ENCODE assay signal across 2 cellular contexts in genomic region chr7:129501760-129502707, GRCh38.
TF ChIP-seq lines count a peak whose summit lies in the region.

Gene SMKR1, plus strand, starts transcription at chr7:129502531. Its CDS starts 294 bp downstream, at chr7:129502825.

TF ChIP-seq in GM23338, 12 proteins besides CTCF, POLR2A, EP300 and RAD21 (continued from another document):
- no peak for TF ChIP-seq ZNF462 (CRISPR knock-in tag; IDR thresholded peaks at IDR 0.05)
- TF ChIP-seq ETS1 (IDR thresholded peaks at IDR 0.05), result no peak
- no peak for TF ChIP-seq EZH2 (IDR thresholded peaks at IDR 0.05; ENCODE audit: low read depth, unreplicated experiment)
- TF ChIP-seq STAT1 (IDR thresholded peaks at IDR 0.05; ENCODE audit: unreplicated experiment), result no peak
- TF ChIP-seq EZH2phosphoT487 (IDR thresholded peaks at IDR 0.05; ENCODE audit: unreplicated experiment), result no peak
- TF ChIP-seq JUNB (IDR thresholded peaks at IDR 0.05; ENCODE audit: unreplicated experiment), result no peak
- TF ChIP-seq POLR2AphosphoS5 (IDR thresholded peaks at IDR 0.05; ENCODE audit: low read depth), result no peak
- TF ChIP-seq ZNF114 (CRISPR knock-in tag; IDR thresholded peaks at IDR 0.05), result no peak
- no peak for TF ChIP-seq REST (IDR thresholded peaks at IDR 0.05; ENCODE audit: unreplicated experiment)

TF ChIP-seq in SK-N-SH, 30 proteins besides CTCF, POLR2A, EP300 and RAD21 (continued from another document):
- TF ChIP-seq, protein P1, sequence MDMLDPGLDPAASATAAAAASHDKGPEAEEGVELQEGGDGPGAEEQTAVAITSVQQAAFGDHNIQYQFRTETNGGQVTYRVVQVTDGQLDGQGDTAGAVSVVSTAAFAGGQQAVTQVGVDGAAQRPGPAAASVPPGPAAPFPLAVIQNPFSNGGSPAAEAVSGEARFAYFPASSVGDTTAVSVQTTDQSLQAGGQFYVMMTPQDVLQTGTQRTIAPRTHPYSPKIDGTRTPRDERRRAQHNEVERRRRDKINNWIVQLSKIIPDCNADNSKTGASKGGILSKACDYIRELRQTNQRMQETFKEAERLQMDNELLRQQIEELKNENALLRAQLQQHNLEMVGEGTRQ (IDR thresholded peaks at IDR 0.05; ENCODE audit: borderline replicate concordance, low read depth, low read length), result no peak
- no peak for TF ChIP-seq TEAD4 (IDR thresholded peaks at IDR 0.05; ENCODE audit: borderline replicate concordance, insufficient read depth)
- TF ChIP-seq RFX5 (IDR thresholded peaks at IDR 0.05; ENCODE audit: low read length), result peak; percentile 54
- TF ChIP-seq, protein P2, sequence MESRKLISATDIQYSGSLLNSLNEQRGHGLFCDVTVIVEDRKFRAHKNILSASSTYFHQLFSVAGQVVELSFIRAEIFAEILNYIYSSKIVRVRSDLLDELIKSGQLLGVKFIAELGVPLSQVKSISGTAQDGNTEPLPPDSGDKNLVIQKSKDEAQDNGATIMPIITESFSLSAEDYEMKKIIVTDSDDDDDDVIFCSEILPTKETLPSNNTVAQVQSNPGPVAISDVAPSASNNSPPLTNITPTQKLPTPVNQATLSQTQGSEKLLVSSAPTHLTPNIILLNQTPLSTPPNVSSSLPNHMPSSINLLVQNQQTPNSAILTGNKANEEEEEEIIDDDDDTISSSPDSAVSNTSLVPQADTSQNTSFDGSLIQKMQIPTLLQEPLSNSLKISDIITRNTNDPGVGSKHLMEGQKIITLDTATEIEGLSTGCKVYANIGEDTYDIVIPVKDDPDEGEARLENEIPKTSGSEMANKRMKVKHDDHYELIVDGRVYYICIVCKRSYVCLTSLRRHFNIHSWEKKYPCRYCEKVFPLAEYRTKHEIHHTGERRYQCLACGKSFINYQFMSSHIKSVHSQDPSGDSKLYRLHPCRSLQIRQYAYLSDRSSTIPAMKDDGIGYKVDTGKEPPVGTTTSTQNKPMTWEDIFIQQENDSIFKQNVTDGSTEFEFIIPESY (IDR thresholded peaks at IDR 0.05; ENCODE audit: borderline replicate concordance, low read depth), result no peak
- TF ChIP-seq MXI1 (IDR thresholded peaks at IDR 0.05; ENCODE audit: low read depth, low read length), result peak; percentile 98
- no peak; the same call in 1 of the 2 replicates for TF ChIP-seq SIN3A (IDR thresholded peaks at IDR 0.05; ENCODE audit: borderline replicate concordance, low read depth, low read length)
- no peak for TF ChIP-seq POLR2AphosphoS5 (IDR thresholded peaks at IDR 0.05; ENCODE audit: low read depth, low read length)
- TF ChIP-seq NRF1 (IDR thresholded peaks at IDR 0.05; ENCODE audit: low read depth, low read length), result peak; percentile 57
- TF ChIP-seq, protein P3, sequence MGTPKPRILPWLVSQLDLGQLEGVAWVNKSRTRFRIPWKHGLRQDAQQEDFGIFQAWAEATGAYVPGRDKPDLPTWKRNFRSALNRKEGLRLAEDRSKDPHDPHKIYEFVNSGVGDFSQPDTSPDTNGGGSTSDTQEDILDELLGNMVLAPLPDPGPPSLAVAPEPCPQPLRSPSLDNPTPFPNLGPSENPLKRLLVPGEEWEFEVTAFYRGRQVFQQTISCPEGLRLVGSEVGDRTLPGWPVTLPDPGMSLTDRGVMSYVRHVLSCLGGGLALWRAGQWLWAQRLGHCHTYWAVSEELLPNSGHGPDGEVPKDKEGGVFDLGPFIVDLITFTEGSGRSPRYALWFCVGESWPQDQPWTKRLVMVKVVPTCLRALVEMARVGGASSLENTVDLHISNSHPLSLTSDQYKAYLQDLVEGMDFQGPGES (IDR thresholded peaks at IDR 0.05; ENCODE audit: low read depth, low read length), result no peak
- no peak for TF ChIP-seq PBX3 (IDR thresholded peaks at IDR 0.05)
- no peak for TF ChIP-seq RXRA (IDR thresholded peaks at IDR 0.05; ENCODE audit: borderline replicate concordance, low read depth)
- TF ChIP-seq TCF12 (IDR thresholded peaks at IDR 0.05), result no peak
